6 cellular contexts compared by ENCODE assay signal in the genomic region with DNA sequence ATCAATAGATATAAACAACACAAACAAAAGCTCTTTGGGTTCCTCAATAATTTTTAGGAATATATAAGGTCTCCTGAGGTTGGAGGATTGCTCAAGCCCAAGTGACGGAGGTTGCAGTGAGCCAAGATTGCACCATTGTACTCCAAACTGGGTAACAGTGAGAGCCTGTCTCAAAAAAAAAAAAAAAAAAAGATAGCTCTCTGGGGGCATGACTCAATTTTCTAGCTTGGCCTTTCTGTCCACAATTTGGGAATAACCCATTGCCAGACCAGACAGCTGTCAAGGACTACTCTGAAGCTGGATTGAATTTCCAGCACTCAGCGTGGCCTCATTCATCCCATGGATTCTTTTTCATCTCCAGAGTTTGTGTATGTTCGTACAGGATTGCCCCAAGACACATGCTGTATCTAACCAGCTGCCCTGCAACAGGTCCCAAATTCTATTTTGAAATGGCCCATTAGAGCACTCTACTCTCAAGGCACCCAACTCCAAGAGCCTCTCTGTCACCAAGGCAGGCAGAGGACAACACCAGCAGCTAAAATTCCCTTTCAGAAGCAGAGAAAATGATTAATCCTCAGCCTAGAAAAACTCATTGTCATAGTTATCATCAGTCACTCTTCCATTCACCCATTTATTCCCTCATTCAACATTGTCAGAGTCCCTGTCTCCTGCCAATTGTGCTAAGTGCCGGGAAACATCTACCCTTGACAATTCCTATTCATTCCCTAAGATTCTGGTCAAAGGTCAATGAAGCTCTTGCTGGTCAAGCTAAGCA. TPM values are rescaled to one million over a fixed set of nuclear protein-coding genes. Genes with fewer than 3 reads are reported as not detected.
DNase-seq lines count a peak whose midpoint lies in the region; ATAC-seq lines count a peak whose summit lies in the region.

No MANE protein-coding gene starts in this region.

- no peak for ATAC-seq in HG03521 (IDR thresholded peaks at IDR 0.05; ENCODE audit: unreplicated experiment)
- no peak for ATAC-seq in HG03378 (IDR thresholded peaks at IDR 0.05; ENCODE audit: unreplicated experiment)

- DNase-seq in AG08395 (ENCODE audit: low spot score) (peak; percentile 70), RPMI7951 (ENCODE audit: low read depth) (peak; percentile 85), dermis blood vessel endothelial cell (no peak)

- no peaks in the 10 kb centered on the region for H3K27me3 ChIP-seq in layer of hippocampus (ENCODE audit: control insufficient read depth, insufficient read depth, low read length)

- H3K27ac ChIP-seq in layer of hippocampus (ENCODE audit: low read depth, low read length), result peak overlapping the region; percentile 31

RNA-seq across cellular contexts. Expression of gene FAM193B, which starts 8.7 kb away (rescaled TPM):
- total RNA-seq in RPMI7951 (2014; rRNA removed; shearing (Covaris generic)), result 11.6 and 11.8 TPM in 2 replicates
- total RNA-seq in dermis blood vessel endothelial cell, result 14.6 and 31.0 TPM in 2 replicates

RNA-seq across cellular contexts. Expression of gene DDX41, which starts 28.9 kb away (rescaled TPM):
- total RNA-seq in RPMI7951 (2014; rRNA removed; shearing (Covaris generic)), result 74.2 and 87.6 TPM in 2 replicates
- 68.2 and 98.8 TPM in 2 replicates for total RNA-seq in dermis blood vessel endothelial cell

RNA-seq across cellular contexts. Expression of gene DOK3, which starts 36.0 kb away (rescaled TPM):
- total RNA-seq in RPMI7951 (2014; rRNA removed; shearing (Covaris generic)), result 0.49 TPM in 1 of 2 replicates, not detected in the other
- 2.0 and 4.6 TPM in 2 replicates for total RNA-seq in dermis blood vessel endothelial cell

RNA-seq across cellular contexts. Expression of gene TMED9, which starts 46.3 kb away (rescaled TPM):
- 62.2 and 104 TPM in 2 replicates for total RNA-seq in RPMI7951 (2014; rRNA removed; shearing (Covaris generic))
- total RNA-seq in dermis blood vessel endothelial cell, result 174 and 176 TPM in 2 replicates

RNA-seq across cellular contexts. Expression of gene PDLIM7, which starts 48.3 kb away (rescaled TPM):
- 88.4 and 93.8 TPM in 2 replicates for total RNA-seq in RPMI7951 (2014; rRNA removed; shearing (Covaris generic))
- 38.3 and 73.0 TPM in 2 replicates for total RNA-seq in dermis blood vessel endothelial cell
